Comparison of ENCODE assay signal across 10 cellular contexts in genomic region chr21:27759091-27759659, GRCh38.
DNase-seq lines count a peak whose midpoint lies in the region; ATAC-seq and TF ChIP-seq lines count a peak whose summit lies in the region.
"Had no signal": no experiment of that assay in that cellular context is flagged by ENCODE, and none has a peak within 500 bp of the region (broad histone marks: within the 10 kb centered on the region; RNA-seq: fewer than 3 reads in every experiment).

No MANE protein-coding gene starts in this region.

- TF ChIP-seq CTCF in AG09319 (IDR thresholded peaks at IDR 0.05; ENCODE audit: low read depth, low read length) (peak; percentile 44), IMR-90 (conservative IDR thresholded peaks at IDR 0.05; ENCODE audit: low read depth, low read length) (peak; percentile 20; the same call in 1 of the 2 replicates), colonic mucosa (IDR thresholded peaks at IDR 0.05) (peak; percentile 32), liver (IDR thresholded peaks at IDR 0.05; ENCODE audit: low read depth, low read length, missing input control) (peak; percentile 52), spleen (IDR thresholded peaks at IDR 0.05 in 8 of 11, conservative IDR thresholded peaks at IDR 0.05 in 3 of 11) (peak in 1 of 11 experiments; percentile 15), esophagus squamous epithelium (IDR thresholded peaks at IDR 0.05) (peak in 3 of 6 experiments; percentile 7 to 38 (median 25)), stomach (IDR thresholded peaks at IDR 0.05) (peak in 1 of 7 experiments; percentile 9)

- BruUV-seq in IMR-90 (replicated peaks; lab: Mats Ljungman, UMichigan), result no TSS peak

- H2BK15ac ChIP-seq in IMR-90 (ENCODE audit: low read depth, low read length), result no peak overlapping the region; the same call in 2 of the 3 replicates

- no peak overlapping the region for H4K8ac ChIP-seq in IMR-90 (ENCODE audit: low read depth in 2 of 2, low read length in 2 of 2)

- H2AK9ac ChIP-seq in IMR-90 (replicated peaks; ENCODE audit: low read depth, low read length, poor library complexity), result peak overlapping the region; percentile 26

- DNase-seq in AG09319 (ENCODE audit: extremely low read depth, low read depth), result no peak
- DNase-seq in IMR-90, result no peak
- peak; percentile 32 for DNase-seq in colonic mucosa
- no peak for DNase-seq in spleen
- DNase-seq in esophagus squamous epithelium (lab: John Stamatoyannopoulos, UW), result no peak
- no peak for DNase-seq in posterior vena cava (ENCODE audit: low spot score)
- DNase-seq in stomach, result no peak
- DNase-seq: activated CD4-positive, alpha-beta T cell treated with anti-CD3 and anti-CD28 coated beads, Interleukin-2, amount 10 ng/mL, durations not matched to agents 7 days and 5 days; cerebellar nuclear complex had no signal

- POLR2A ChIA-PET in IMR-90 (lab: Charles Lee; ENCODE audit: unreplicated experiment), result no interaction called here

- 100% methylated on average over 3 to 4 of the region's 11 CpGs for WGBS in IMR-90 (ENCODE audit: extremely low coverage in 2 of 2, insufficient read length in 1 of 2), 2 experiments
- WGBS in liver, result 64% methylated on average over 11 of the region's 11 CpGs
- WGBS in spleen, 5 donors, result 82 to 93% (median 87%) methylated on average over 11 of the region's 11 CpGs
- 86 to 93% methylated on average over 8 to 9 of the region's 11 CpGs for WGBS in esophagus squamous epithelium, 2 donors
- WGBS in stomach, 5 donors, result 79 to 90% (median 85%) methylated on average over 11 of the region's 11 CpGs

- H3K14ac ChIP-seq in IMR-90 (replicated peaks; ENCODE audit: low read depth, low read length), result no peak overlapping the region

- peak overlapping the region; percentile 43; the same call in 1 of the 2 replicates for H2AK5ac ChIP-seq in IMR-90 (ENCODE audit: low read depth, low read length)

- H3K27ac ChIP-seq in IMR-90 (ENCODE audit: insufficient read depth, low read length), result no peak overlapping the region
- H3K27ac ChIP-seq in colonic mucosa, result no peak overlapping the region
- H3K27ac ChIP-seq in liver (ENCODE audit: low read depth in 1 of 2, low read length in 2 of 2), result no peak overlapping the region
- H3K27ac ChIP-seq in spleen, result no peak overlapping the region
- H3K27ac ChIP-seq in esophagus squamous epithelium, result no peak overlapping the region
- H3K27ac ChIP-seq in stomach, result no peak overlapping the region

- intact Hi-C loops in IMR-90 (cut with micrococcal nuclease) (no loop called here), colonic mucosa (cut with DNase I) (no loop called here), spleen (cut with DNase I; ENCODE audit: low total_unique reads) (no loop called here), esophagus squamous epithelium (cut with DNase I) (no loop called here), posterior vena cava (cut with DNase I) (no loop called here), stomach (cut with DNase I; ENCODE audit: low total_unique reads) (no loop called here)

- no peak overlapping the region for H2BK5ac ChIP-seq in IMR-90 (ENCODE audit: low read depth, low read length, poor library complexity, severe bottlenecking)

- no peak overlapping the region for H3K9ac ChIP-seq in IMR-90 (ENCODE audit: low read depth, low read length)
- no peak overlapping the region for H3K9ac ChIP-seq in colonic mucosa (ENCODE audit: low read depth in 2 of 2, low read length in 2 of 2)
- no peak overlapping the region for H3K9ac ChIP-seq in liver (ENCODE audit: low read depth in 1 of 2, low read length in 2 of 2)

- no peak overlapping the region for H2AFZ ChIP-seq in IMR-90 (replicated peaks; ENCODE audit: low read length, poor library complexity)

- no peak overlapping the region; the same call in 1 of the 2 replicates for H4K91ac ChIP-seq in IMR-90 (ENCODE audit: insufficient read depth, low read depth, low read length)

- no peak overlapping the region for H2BK120ac ChIP-seq in IMR-90 (ENCODE audit: low read depth, low read length)

- no peak overlapping the region for H3K18ac ChIP-seq in IMR-90 (ENCODE audit: low read depth, low read length)

- H3K4me3 ChIP-seq in IMR-90 (ENCODE audit: insufficient read depth, low read depth, low read length) (no peak overlapping the region), colonic mucosa (no peak overlapping the region), liver (ENCODE audit: low read depth in 1 of 3, low read length in 3 of 3) (no peak overlapping the region), spleen (no peak overlapping the region), esophagus squamous epithelium (no peak overlapping the region), stomach (no peak overlapping the region)

- in situ Hi-C loops in IMR-90 (cut with MboI; ENCODE audit: low sequenced_read_pairs), result no loop called here

- TF ChIP-seq POLR2A in IMR-90 (IDR thresholded peaks at IDR 0.05; ENCODE audit: low read depth, low read length) (no peak), spleen (IDR thresholded peaks at IDR 0.05) (no peak), esophagus squamous epithelium (IDR thresholded peaks at IDR 0.05) (no peak), stomach (IDR thresholded peaks at IDR 0.05) (no peak)

- H3K36me3 ChIP-seq in IMR-90 (ENCODE audit: control insufficient read depth, insufficient read depth, low read length) (no peaks in the 10 kb centered on the region), colonic mucosa (no peaks in the 10 kb centered on the region), liver (ENCODE audit: control insufficient read depth in 4 of 4, insufficient read depth in 3 of 4, low read depth in 1 of 4, low read length in 3 of 4) (no peaks in the 10 kb centered on the region), spleen (no peaks in the 10 kb centered on the region), esophagus squamous epithelium (no peaks in the 10 kb centered on the region), stomach (no peaks in the 10 kb centered on the region)

- CTCF ChIA-PET in IMR-90 (lab: Yijun Ruan, JAX), result no interaction called here

- H3K23ac ChIP-seq in IMR-90 (ENCODE audit: low read depth, low read length), result no peak overlapping the region

- dilution Hi-C loops in IMR-90 (cut with HindIII; ENCODE audit: low sequenced_read_pairs, unreplicated experiment), result no loop called here

- H3K27me3 ChIP-seq in IMR-90 (ENCODE audit: control insufficient read depth, insufficient read depth, low read length) (no peaks in the 10 kb centered on the region), colonic mucosa (no peaks in the 10 kb centered on the region), liver (ENCODE audit: control insufficient read depth in 4 of 4, insufficient read depth in 4 of 4, low read length in 3 of 4) (no peaks in the 10 kb centered on the region), spleen (replicated peaks in 1 of 7) (no peaks in the 10 kb centered on the region), esophagus squamous epithelium (no peaks in the 10 kb centered on the region), stomach (no peaks in the 10 kb centered on the region)

- H3K9me3 ChIP-seq in IMR-90 (ENCODE audit: control insufficient read depth, insufficient read depth, low read length) (no peaks in the 10 kb centered on the region), colonic mucosa (no peaks in the 10 kb centered on the region), liver (ENCODE audit: control insufficient read depth in 4 of 4, low read length in 3 of 4) (no peaks in the 10 kb centered on the region), spleen (peaks cover 0 to 3% (median 0%) of the 10 kb centered on the region in 8 donors), esophagus squamous epithelium (no peaks in the 10 kb centered on the region), stomach (no peaks in the 10 kb centered on the region)

- H3K79me1 ChIP-seq in IMR-90 (ENCODE audit: low read depth in 1 of 2, low read length in 2 of 2), result no peaks in the 10 kb centered on the region

- no peak for TF ChIP-seq EP300 in stomach (IDR thresholded peaks at IDR 0.05)

- H3K4ac ChIP-seq in IMR-90 (ENCODE audit: low read depth, low read length), result peak overlapping the region; percentile 22; the same call in 1 of the 2 replicates

- no peak for ATAC-seq in IMR-90 (ENCODE audit: low read depth)

- no peaks in the 10 kb centered on the region for H3K9me1 ChIP-seq in IMR-90 (ENCODE audit: insufficient read depth, low read length)

- H3K56ac ChIP-seq in IMR-90 (ENCODE audit: extremely low read depth, insufficient read depth, low read length), result no peak overlapping the region

- H3K4me1 ChIP-seq in IMR-90 (ENCODE audit: control insufficient read depth, insufficient read depth, low read length) (peaks cover 4% of the 10 kb centered on the region; the same call in 1 of the 2 replicates), colonic mucosa (no peaks in the 10 kb centered on the region), liver (ENCODE audit: control insufficient read depth in 4 of 4, insufficient read depth in 4 of 4, low read length in 3 of 4) (peaks cover 0 to 3% (median 0%) of the 10 kb centered on the region in 4 donors), spleen (no peaks in the 10 kb centered on the region), esophagus squamous epithelium (no peaks in the 10 kb centered on the region), stomach (peaks cover 0 to 10% (median 4%) of the 10 kb centered on the region in 4 donors)

- H4K5ac ChIP-seq in IMR-90 (ENCODE audit: low read depth, low read length), result no peak overlapping the region

- no peaks in the 10 kb centered on the region for H4K20me1 ChIP-seq in IMR-90 (ENCODE audit: insufficient read depth, low read length)

- 0 out of 2 replicates have a peak overlapping the region, but pooled peaks have one; percentile 22 for H2BK20ac ChIP-seq in IMR-90 (ENCODE audit: low read depth, low read length)

- no peak overlapping the region for H3K4me2 ChIP-seq in IMR-90 (ENCODE audit: low read depth, low read length)

- TF ChIP-seq RAD21 in IMR-90 (IDR thresholded peaks at IDR 0.05; ENCODE audit: low read length) (peak; percentile 31; the same call in 1 of the 2 replicates), liver (IDR thresholded peaks at IDR 0.05) (peak; percentile 84 to 89)

TF ChIP-seq in IMR-90, 13 proteins besides CTCF, POLR2A, EP300 and RAD21 (continues in another document):
- TF ChIP-seq MAFK (IDR thresholded peaks at IDR 0.05; ENCODE audit: low read depth, low read length), result no peak
- TF ChIP-seq RCOR1 (IDR thresholded peaks at IDR 0.05; ENCODE audit: insufficient replicate concordance, low read length), result no peak
- no peak for TF ChIP-seq NFE2L2 (IDR thresholded peaks at IDR 0.05; ENCODE audit: low read depth, low read length)
- no peak for TF ChIP-seq CHD1 (IDR thresholded peaks at IDR 0.05; ENCODE audit: low read depth, low read length)
